ENCODE assay signal across 7 cellular contexts in genomic region chr5:80154289-80154688, GRCh38.
DNase-seq lines count a peak whose midpoint lies in the region; TF ChIP-seq lines count a peak whose summit lies in the region.
"Not testable (repeated sequence)": the region's sequence is repeated elsewhere in the genome, so short reads cannot be mapped to it uniquely, and the experiment has no call there.

No MANE protein-coding gene starts in this region.

- not testable (repeated sequence) for H3K27me3 ChIP-seq in CD4-positive, alpha-beta memory T cell (ENCODE audit: insufficient read depth, low read length); dorsolateral prefrontal cortex; right atrium auricular region

- H3K4me3 Mint-ChIP-seq in CD4-positive, alpha-beta memory T cell: peak overlapping the region in 5 of 8 donors; percentile 73 to 85 (median 81)
- H3K4me3 Mint-ChIP-seq in T-helper 2 cell treated with Interferon-gamma antibody and Interleukin-4, amounts not matched to agents 5 μg/mL and 100 μg/mL, for 36 hours; activated T-cell treated with anti-CD3 and anti-CD28 coated beads, Interleukin-2, amount 50 U/mL, for 24 hours; activated naive CD8-positive, alpha-beta T cell; nephron progenitor cell: not testable (repeated sequence)

- peaks cover 47 to 81% (median 62%) of the 10 kb centered on the region in 4 donors for H3K4me1 Mint-ChIP-seq in CD4-positive, alpha-beta memory T cell
- peaks cover 42% of the 10 kb centered on the region for H3K4me1 Mint-ChIP-seq in T-helper 2 cell treated with Interferon-gamma antibody and Interleukin-4, amounts not matched to agents 5 μg/mL and 100 μg/mL, for 36 hours (ENCODE audit: low read depth)
- peaks cover 70% of the 10 kb centered on the region for H3K4me1 Mint-ChIP-seq in activated T-cell treated with anti-CD3 and anti-CD28 coated beads, Interleukin-2, amount 50 U/mL, for 24 hours (ENCODE audit: low read depth)
- H3K4me1 Mint-ChIP-seq in activated naive CD8-positive, alpha-beta T cell (ENCODE audit: low read depth): peaks cover 76% of the 10 kb centered on the region
- H3K4me1 Mint-ChIP-seq in nephron progenitor cell: peaks cover 82% of the 10 kb centered on the region

- intact Hi-C loops in CD4-positive, alpha-beta memory T cell (cut with micrococcal nuclease): loop anchor here (5.0 kb wide), 1 partner anchor 62 kb away; no protein-coding TSS in a partner anchor
- intact Hi-C loops in dorsolateral prefrontal cortex (cut with DNase I): loop anchor here in 1 of 2 donors (10.0 kb wide), 1 partner anchor 51 kb away; no protein-coding TSS in a partner anchor

- peak overlapping the region; percentile 65 to 97 (median 88) for H3K27ac Mint-ChIP-seq in CD4-positive, alpha-beta memory T cell
- peak overlapping the region; percentile 52 for H3K27ac Mint-ChIP-seq in T-helper 2 cell treated with Interferon-gamma antibody and Interleukin-4, amounts not matched to agents 5 μg/mL and 100 μg/mL, for 36 hours
- peak overlapping the region; percentile 80 for H3K27ac Mint-ChIP-seq in activated T-cell treated with anti-CD3 and anti-CD28 coated beads, Interleukin-2, amount 50 U/mL, for 24 hours
- peak overlapping the region; percentile 92 for H3K27ac Mint-ChIP-seq in activated naive CD8-positive, alpha-beta T cell
- H3K27ac Mint-ChIP-seq in nephron progenitor cell: peak overlapping the region; percentile 94

- not testable (repeated sequence) for H3K9me3 ChIP-seq in CD4-positive, alpha-beta memory T cell (ENCODE audit: control insufficient read depth in 1 of 2, low read length in 2 of 2); right atrium auricular region

- H3K27ac ChIP-seq in CD4-positive, alpha-beta memory T cell (ENCODE audit: low read depth, low read length): not testable (repeated sequence)
- H3K27ac ChIP-seq in dorsolateral prefrontal cortex (peak overlapping the region in 56 of 59 donors; percentile 49 to 92 (median 82)), right atrium auricular region (peak overlapping the region; percentile 13 to 33)

- H3K36me3 ChIP-seq in CD4-positive, alpha-beta memory T cell (ENCODE audit: insufficient read depth, low read length): peaks cover 55% of the 10 kb centered on the region
- H3K36me3 ChIP-seq in right atrium auricular region: not testable (repeated sequence)

- POLR2A ChIA-PET in CD4-positive, alpha-beta memory T cell (lab: Charles Lee; ENCODE audit: partially characterized antibody): interaction anchor here (0.6 to 7.2 kb wide), 8 partner anchors 11 to 38 kb away, joined by 3 to 61 read pairs (median 12); no protein-coding TSS in a partner anchor

- H3K9me3 Mint-ChIP-seq in CD4-positive, alpha-beta memory T cell; T-helper 2 cell treated with Interferon-gamma antibody and Interleukin-4, amounts not matched to agents 5 μg/mL and 100 μg/mL, for 36 hours; activated T-cell treated with anti-CD3 and anti-CD28 coated beads, Interleukin-2, amount 50 U/mL, for 24 hours; activated naive CD8-positive, alpha-beta T cell (ENCODE audit: low read depth); nephron progenitor cell: not testable (repeated sequence)

- CTCF ChIA-PET in CD4-positive, alpha-beta memory T cell (lab: Charles Lee; ENCODE audit: partially characterized antibody): interaction anchor here (2.4 kb wide), 1 partner anchor 63 kb away, joined by 6 read pairs; no protein-coding TSS in a partner anchor

- H3K4me1 ChIP-seq in CD4-positive, alpha-beta memory T cell (ENCODE audit: insufficient read depth, low read length): peaks cover 54% of the 10 kb centered on the region
- peaks cover 0 to 15% of the 10 kb centered on the region in 2 donors for H3K4me1 ChIP-seq in right atrium auricular region

- DNase-seq in CD4-positive, alpha-beta memory T cell; T-helper 2 cell treated with Interferon-gamma antibody and Interleukin-4, amounts not matched to agents 5 μg/mL and 100 μg/mL, for 36 hours (ENCODE audit: low spot score); activated T-cell treated with anti-CD3 and anti-CD28 coated beads, Interleukin-2, amount 50 U/mL, for 24 hours; dorsolateral prefrontal cortex; right atrium auricular region (ENCODE audit: low spot score); nephron progenitor cell: not testable (repeated sequence)

- peaks cover 78 to 80% of the 10 kb centered on the region in 2 donors for H3K36me3 Mint-ChIP-seq in CD4-positive, alpha-beta memory T cell
- H3K36me3 Mint-ChIP-seq in T-helper 2 cell treated with Interferon-gamma antibody and Interleukin-4, amounts not matched to agents 5 μg/mL and 100 μg/mL, for 36 hours (ENCODE audit: low read depth): peaks cover 77% of the 10 kb centered on the region
- H3K36me3 Mint-ChIP-seq in activated T-cell treated with anti-CD3 and anti-CD28 coated beads, Interleukin-2, amount 50 U/mL, for 24 hours (ENCODE audit: low read depth): peaks cover 87% of the 10 kb centered on the region
- H3K36me3 Mint-ChIP-seq in activated naive CD8-positive, alpha-beta T cell: peaks cover 22% of the 10 kb centered on the region
- H3K36me3 Mint-ChIP-seq in nephron progenitor cell (ENCODE audit: low read depth): peaks cover 51% of the 10 kb centered on the region

- not testable (repeated sequence) for H3K27me3 Mint-ChIP-seq in CD4-positive, alpha-beta memory T cell; T-helper 2 cell treated with Interferon-gamma antibody and Interleukin-4, amounts not matched to agents 5 μg/mL and 100 μg/mL, for 36 hours (ENCODE audit: low read depth); activated T-cell treated with anti-CD3 and anti-CD28 coated beads, Interleukin-2, amount 50 U/mL, for 24 hours; activated naive CD8-positive, alpha-beta T cell; nephron progenitor cell (ENCODE audit: low read depth, poor library complexity)

- H3K4me3 ChIP-seq in CD4-positive, alpha-beta memory T cell (ENCODE audit: low read length in 2 of 2); dorsolateral prefrontal cortex; right atrium auricular region: not testable (repeated sequence)

- TF ChIP-seq CTCF in dorsolateral prefrontal cortex (IDR thresholded peaks at IDR 0.05 in 54 of 56, conservative IDR thresholded peaks at IDR 0.05 in 2 of 56; ENCODE audit: low read depth in 1 of 56, partially characterized antibody in 56 of 56); right atrium auricular region (IDR thresholded peaks at IDR 0.05); nephron progenitor cell (IDR thresholded peaks at IDR 0.05): not testable (repeated sequence)
